In genomic region chr14:99716091-99716849, GRCh38 we compare ENCODE assay signal across 16 cellular contexts. TPM values are rescaled to one million over a fixed set of nuclear protein-coding genes. Genes with fewer than 3 reads are reported as not detected.
DNase-seq lines count a peak whose midpoint lies in the region; ATAC-seq and TF ChIP-seq lines count a peak whose summit lies in the region.
"Had no signal": no experiment of that assay in that cellular context is flagged by ENCODE, and none has a peak within 500 bp of the region (broad histone marks: within the 10 kb centered on the region; RNA-seq: fewer than 3 reads in every experiment).

No MANE protein-coding gene starts in this region.

- H2BK15ac ChIP-seq in H9 (ENCODE audit: low read depth, low read length): no peak overlapping the region

- no peak overlapping the region for H3T11ph ChIP-seq in H9 (ENCODE audit: low read length)

- no peak overlapping the region for H3K4ac ChIP-seq in H9 (ENCODE audit: low read depth, low read length)

- H3K36me3 ChIP-seq in aorta (ENCODE audit: control insufficient read depth in 1 of 2, insufficient read depth in 2 of 2, low read length in 1 of 2): no peaks in the 10 kb centered on the region
- H3K36me3 ChIP-seq: SJCRH30 had no signal

- H2BK120ac ChIP-seq in H9 (ENCODE audit: low read depth, low read length, poor library complexity, severe bottlenecking): no peak overlapping the region

- H3K27me3 Mint-ChIP-seq in H9 (ENCODE audit: low read depth): peaks cover 15% of the 10 kb centered on the region

- no peaks in the 10 kb centered on the region for H4K20me1 ChIP-seq in H9 (ENCODE audit: control insufficient read depth, insufficient read depth, insufficient read length)

- no CpG with 5 or more reads among the region's 10 CpGs for whole genome bisulfite sequencing in H9 (ENCODE audit: extremely low coverage, insufficient read length, low lambda C conversion rate)
- 87 to 88% methylated on average over 10 of the region's 10 CpGs for WGBS in aorta, 2 donors

- no peak overlapping the region for H3K23ac ChIP-seq in H9 (ENCODE audit: insufficient read length, low read depth, low read length)

- no peak overlapping the region for H3K9ac ChIP-seq in H9 (ENCODE audit: extremely low read depth, insufficient read length, low read length)

- no peak overlapping the region for H2BK12ac ChIP-seq in H9 (ENCODE audit: insufficient read length, low read depth, low read length)

- H2AFZ ChIP-seq in H9 (ENCODE audit: low read length): no peak overlapping the region

- no peak overlapping the region for H4K8ac ChIP-seq in H9 (replicated peaks; ENCODE audit: insufficient read length, low read depth, low read length)

- no peak overlapping the region for H3K27ac ChIP-seq in H9 (ENCODE audit: insufficient read length, low read depth, low read length)
- H3K27ac ChIP-seq in aorta (ENCODE audit: low read depth in 1 of 2, low read length in 2 of 2): no peak overlapping the region
- H3K27ac ChIP-seq: A549, SJCRH30 had no signal

- peaks cover 2 to 20% of the 10 kb centered on the region in 2 experiments; a peak in 4 of 5 replicates for H3K9me3 Mint-ChIP-seq in H9
- H3K9me3 Mint-ChIP-seq: CD4-positive, alpha-beta memory T cell had no signal

- H2BK5ac ChIP-seq in H9 (ENCODE audit: insufficient read length, low read length): no peak overlapping the region

- H3K4me1 Mint-ChIP-seq in H9: peaks cover 10 to 15% of the 10 kb centered on the region in 2 experiments

- H3K56ac ChIP-seq in H9 (ENCODE audit: insufficient read length, low read depth, low read length): no peak overlapping the region

- intact Hi-C loops in aorta (cut with DNase I): no loop called here

- TF ChIP-seq CTCF in H9 (conservative IDR thresholded peaks at IDR 0.05): no peak

- H3K4me3 Mint-ChIP-seq in H9: no peak overlapping the region
- H3K4me3 Mint-ChIP-seq: CD4-positive, alpha-beta memory T cell had no signal

- H3K27ac Mint-ChIP-seq in H9: no peak overlapping the region; a peak in 1 of 7 replicates
- H3K27ac Mint-ChIP-seq: CD4-positive, alpha-beta memory T cell had no signal

- no peak for ATAC-seq in left lobe of liver
- no peak for ATAC-seq in aorta (ENCODE audit: low FRiP score)
- no peak for ATAC-seq in GM18505 (IDR thresholded peaks at IDR 0.05; ENCODE audit: unreplicated experiment)
- ATAC-seq: A549 had no signal

- H3K79me2 ChIP-seq in H9 (ENCODE audit: insufficient read depth, low read length): no peaks in the 10 kb centered on the region

- H4K91ac ChIP-seq in H9 (ENCODE audit: insufficient read length, low read depth, low read length): no peak overlapping the region

- TF ChIP-seq POLR2A in GM18505 (IDR thresholded peaks at IDR 0.05; ENCODE audit: borderline replicate concordance, extremely low read depth, insufficient read depth, insufficient read length): no peak

- H3K27me3 ChIP-seq in H9 (ENCODE audit: insufficient read depth, low read length): no peaks in the 10 kb centered on the region
- H3K27me3 ChIP-seq in aorta (ENCODE audit: control insufficient read depth in 1 of 2, insufficient read depth in 2 of 2, low read length in 1 of 2): no peaks in the 10 kb centered on the region
- H3K27me3 ChIP-seq: SJCRH30 had no signal

- H3K9me3 ChIP-seq in H9 (ENCODE audit: control insufficient read depth, low read depth, low read length) (no peaks in the 10 kb centered on the region), aorta (ENCODE audit: control insufficient read depth, low read length) (no peaks in the 10 kb centered on the region)
- H3K9me3 ChIP-seq: SJCRH30 had no signal

- H3K18ac ChIP-seq in H9 (ENCODE audit: insufficient read length, low read depth, low read length): no peak overlapping the region

- no peak overlapping the region for H3K14ac ChIP-seq in H9 (ENCODE audit: insufficient read depth, low read length)

- no peaks in the 10 kb centered on the region for H3K23me2 ChIP-seq in H9 (ENCODE audit: insufficient read length, low read depth, low read length, poor library complexity, severe bottlenecking)

- no peak overlapping the region for H3K4me3 ChIP-seq in aorta (ENCODE audit: low read length in 2 of 2)
- H3K4me3 ChIP-seq: A549, SJCRH30 had no signal

- H3K4me2 ChIP-seq in H9 (ENCODE audit: insufficient read depth, insufficient read length, low read length): no peak overlapping the region
- H3K4me2 ChIP-seq: A549 had no signal

- no peak overlapping the region for H2AK5ac ChIP-seq in H9 (ENCODE audit: insufficient read length, low read length)

- no peak overlapping the region for H4K5ac ChIP-seq in H9 (ENCODE audit: insufficient read length, low read depth, low read length)

- H3K36me3 Mint-ChIP-seq in H9 (ENCODE audit: insufficient read depth in 1 of 3, low read depth in 3 of 3): no peaks in the 10 kb centered on the region
- H3K36me3 Mint-ChIP-seq: CD4-positive, alpha-beta memory T cell had no signal

- H3K4me1 ChIP-seq in H9 (ENCODE audit: insufficient read depth, low read length): no peaks in the 10 kb centered on the region
- no peaks in the 10 kb centered on the region for H3K4me1 ChIP-seq in aorta (ENCODE audit: control insufficient read depth in 1 of 2, insufficient read depth in 2 of 2, low read length in 2 of 2)
- H3K4me1 ChIP-seq: A549, SJCRH30 had no signal

- DNase-seq in activated effector memory CD4-positive, alpha-beta T cell treated with anti-CD3 and anti-CD28 coated beads, Interleukin-2, amount 50 U/mL, for 16 hours: peak; percentile 36
- DNase-seq in activated effector memory CD4-positive, alpha-beta T cell treated with Interleukin-2 at 50 U/mL for 16 hours: no peak
- peak; percentile 15 for DNase-seq in H9
- peak; percentile 18 for DNase-seq in left lobe of liver (ENCODE audit: low spot score)
- peak; percentile 12 to 32 for DNase-seq in aorta
- no peak for DNase-seq in NOMO-1 treated with DMSO at 0.1 percent for 48 hours (lab: John Stamatoyannopoulos, UW; ENCODE audit: unreplicated experiment)
- DNase-seq: AML-193; CD4-positive, alpha-beta memory T cell; DND-41; MV-4-11; NCI-H1417 treated with DMSO at 0.1 percent for 48 hours; NCI-H2029 treated with DMSO at 0.1 percent for 48 hours; NCI-H510A; SJCRH30 had no signal

- H3K79me1 ChIP-seq in H9 (ENCODE audit: insufficient read depth, low read depth, low read length, poor library complexity, severe bottlenecking): no peaks in the 10 kb centered on the region

- no peak overlapping the region for H2BK20ac ChIP-seq in H9 (ENCODE audit: low read depth, low read length, poor library complexity, severe bottlenecking)

RNA-seq across cellular contexts. Expression of gene CYP46A1, which starts 32.2 kb away (rescaled TPM):
- total RNA-seq in H9 (2021) (0.59 and 0.75 TPM in 2 replicates), left lobe of liver (1.5 TPM), aorta (1 to 10 TPM in 1 of 2 donors, under 1 TPM in 1; 0.68 to 3.7 TPM)
- under 1 TPM in 1 of 2 donors, not detected in 1; 0.97 TPM for polyA plus RNA-seq in aorta
- polyA plus RNA-seq: CD4-positive, alpha-beta memory T cell had no signal

Comparison
In these comparisons a context has a peak if more than half of its experiments do, and no peak if none do; other contexts are left out.
1. DNase-seq: peak in activated effector memory CD4-positive, alpha-beta T cell treated with anti-CD3 and anti-CD28 coated beads, Interleukin-2, amount 50 U/mL, for 16 hours (single experiment), H9 (single experiment), left lobe of liver (single experiment) and aorta (2 of 2); none in activated effector memory CD4-positive, alpha-beta T cell treated with Interleukin-2 at 50 U/mL for 16 hours (single experiment) and NOMO-1 treated with DMSO at 0.1 percent for 48 hours (single experiment).